Comparison of ENCODE assay signal across 8 cellular contexts in the genomic region with DNA sequence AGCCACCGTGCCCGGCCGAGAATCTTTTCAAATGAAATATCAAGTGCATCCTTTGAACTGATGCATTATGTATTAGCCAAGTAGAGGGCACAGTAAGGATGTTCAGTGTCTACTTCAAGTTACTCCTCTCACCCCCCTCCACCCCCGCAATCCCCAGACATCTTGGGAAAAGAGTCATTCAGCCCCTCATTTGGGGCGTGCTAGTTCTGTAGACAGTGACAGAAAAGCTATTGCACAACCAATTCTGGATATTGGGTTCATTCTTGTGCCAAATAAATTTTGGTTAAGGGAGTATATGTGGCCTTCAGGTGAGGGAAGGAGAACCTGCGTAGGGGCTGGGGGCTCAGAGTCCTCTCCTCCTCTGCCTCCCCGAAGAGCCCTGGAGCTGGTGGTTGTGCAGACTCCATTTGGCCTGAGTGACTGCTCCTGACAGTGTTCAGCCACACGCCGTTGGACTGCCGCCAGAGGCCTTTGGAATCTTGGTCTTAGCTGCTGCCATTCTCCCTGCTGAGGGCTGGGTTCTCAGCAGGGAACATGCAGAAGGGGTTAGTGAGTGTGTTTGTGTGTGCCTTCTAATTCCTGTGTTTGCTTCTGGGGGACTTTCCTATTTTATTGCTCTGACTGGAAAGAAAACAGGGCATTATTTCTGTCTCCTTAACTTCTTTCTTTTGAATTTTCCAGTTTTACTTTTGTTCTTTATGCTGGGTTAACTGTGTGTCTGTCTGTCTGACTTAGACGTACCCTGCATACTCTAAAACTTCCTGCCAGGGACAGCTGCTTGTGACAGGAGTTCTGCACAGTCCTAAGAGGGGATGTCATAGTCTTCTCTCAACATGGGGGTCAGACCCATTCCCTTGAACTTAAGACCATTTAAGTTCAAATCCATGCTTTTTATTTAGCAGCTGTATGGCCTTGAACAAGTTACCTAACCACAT.
DNase-seq lines count a peak whose midpoint lies in the region; ATAC-seq lines count a peak whose summit lies in the region.

No MANE protein-coding gene starts in this region.

- H3K4me1 ChIP-seq in neuron (ENCODE audit: insufficient read depth, low read length): peaks cover 11% of the 10 kb centered on the region

- no peaks in the 10 kb centered on the region for H3K9me3 ChIP-seq in neuron (ENCODE audit: low read length)

- DNase-seq in AG08396 (ENCODE audit: low spot score): peak; percentile 60
- peak; percentile 34 for DNase-seq in NCI-H2171 treated with DMSO at 0.1 percent for 48 hours (lab: John Stamatoyannopoulos, UW)
- DNase-seq in fibroblast of gingiva (ENCODE audit: low read depth): peak; percentile 50
- no peak for DNase-seq in stimulated activated CD4-positive, alpha-beta T cell treated with anti-CD3 and anti-CD28 coated beads, Interleukin-12 subunit alpha, Interleukin-12 subunit beta, amount 100 ng/mL, for 4 hours
- no peak for DNase-seq in NCI-H774 (lab: John Stamatoyannopoulos, UW)
- DNase-seq in SW 1271 (lab: John Stamatoyannopoulos, UW): no peak

- ATAC-seq in HG03175 (IDR thresholded peaks at IDR 0.05; ENCODE audit: unreplicated experiment): no peak

- H3K4me3 ChIP-seq in neuron (ENCODE audit: low read length): no peak overlapping the region

- peak overlapping the region; percentile 41 for H2AFZ ChIP-seq in neuron (ENCODE audit: low read depth, low read length)

- no peaks in the 10 kb centered on the region for H3K27me3 ChIP-seq in neuron (ENCODE audit: insufficient read depth, low read length)

- no peaks in the 10 kb centered on the region for H3K36me3 ChIP-seq in neuron (ENCODE audit: insufficient read depth, low read length)

Comparison
In these comparisons a context has a peak if more than half of its experiments do, and no peak if none do; other contexts are left out.
1. DNase-seq: peak in AG08396 (single experiment), NCI-H2171 treated with DMSO at 0.1 percent for 48 hours (single experiment) and fibroblast of gingiva (single experiment); none in stimulated activated CD4-positive, alpha-beta T cell treated with anti-CD3 and anti-CD28 coated beads, Interleukin-12 subunit alpha, Interleukin-12 subunit beta, amount 100 ng/mL, for 4 hours (single experiment), NCI-H774 (single experiment) and SW 1271 (0 of 2).